Comparison of ENCODE assay signal across 1 cellular context in genomic region chr21:43925609-43926008, GRCh38.
TF ChIP-seq lines count a peak whose summit lies in the region.

No MANE protein-coding gene starts in this region.

TF ChIP-seq in GM12878, 131 proteins besides CTCF, POLR2A, EP300 and RAD21:
- TF ChIP-seq, protein P1, sequence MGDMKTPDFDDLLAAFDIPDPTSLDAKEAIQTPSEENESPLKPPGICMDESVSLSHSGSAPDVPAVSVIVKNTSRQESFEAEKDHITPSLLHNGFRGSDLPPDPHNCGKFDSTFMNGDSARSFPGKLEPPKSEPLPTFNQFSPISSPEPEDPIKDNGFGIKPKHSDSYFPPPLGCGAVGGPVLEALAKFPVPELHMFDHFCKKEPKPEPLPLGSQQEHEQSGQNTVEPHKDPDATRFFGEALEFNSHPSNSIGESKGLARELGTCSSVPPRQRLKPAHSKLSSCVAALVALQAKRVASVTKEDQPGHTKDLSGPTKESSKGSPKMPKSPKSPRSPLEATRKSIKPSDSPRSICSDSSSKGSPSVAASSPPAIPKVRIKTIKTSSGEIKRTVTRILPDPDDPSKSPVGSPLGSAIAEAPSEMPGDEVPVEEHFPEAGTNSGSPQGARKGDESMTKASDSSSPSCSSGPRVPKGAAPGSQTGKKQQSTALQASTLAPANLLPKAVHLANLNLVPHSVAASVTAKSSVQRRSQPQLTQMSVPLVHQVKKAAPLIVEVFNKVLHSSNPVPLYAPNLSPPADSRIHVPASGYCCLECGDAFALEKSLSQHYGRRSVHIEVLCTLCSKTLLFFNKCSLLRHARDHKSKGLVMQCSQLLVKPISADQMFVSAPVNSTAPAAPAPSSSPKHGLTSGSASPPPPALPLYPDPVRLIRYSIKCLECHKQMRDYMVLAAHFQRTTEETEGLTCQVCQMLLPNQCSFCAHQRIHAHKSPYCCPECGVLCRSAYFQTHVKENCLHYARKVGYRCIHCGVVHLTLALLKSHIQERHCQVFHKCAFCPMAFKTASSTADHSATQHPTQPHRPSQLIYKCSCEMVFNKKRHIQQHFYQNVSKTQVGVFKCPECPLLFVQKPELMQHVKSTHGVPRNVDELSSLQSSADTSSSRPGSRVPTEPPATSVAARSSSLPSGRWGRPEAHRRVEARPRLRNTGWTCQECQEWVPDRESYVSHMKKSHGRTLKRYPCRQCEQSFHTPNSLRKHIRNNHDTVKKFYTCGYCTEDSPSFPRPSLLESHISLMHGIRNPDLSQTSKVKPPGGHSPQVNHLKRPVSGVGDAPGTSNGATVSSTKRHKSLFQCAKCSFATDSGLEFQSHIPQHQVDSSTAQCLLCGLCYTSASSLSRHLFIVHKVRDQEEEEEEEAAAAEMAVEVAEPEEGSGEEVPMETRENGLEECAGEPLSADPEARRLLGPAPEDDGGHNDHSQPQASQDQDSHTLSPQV (IDR thresholded peaks at IDR 0.05): no peak
- no peak for TF ChIP-seq EED (IDR thresholded peaks at IDR 0.05; ENCODE audit: low read depth)
- TF ChIP-seq POLR2AphosphoS5 (IDR thresholded peaks at IDR 0.05; ENCODE audit: low read length): no peak
- TF ChIP-seq BRCA1 (IDR thresholded peaks at IDR 0.05; ENCODE audit: low read depth, low read length): no peak
- TF ChIP-seq, protein P2, sequence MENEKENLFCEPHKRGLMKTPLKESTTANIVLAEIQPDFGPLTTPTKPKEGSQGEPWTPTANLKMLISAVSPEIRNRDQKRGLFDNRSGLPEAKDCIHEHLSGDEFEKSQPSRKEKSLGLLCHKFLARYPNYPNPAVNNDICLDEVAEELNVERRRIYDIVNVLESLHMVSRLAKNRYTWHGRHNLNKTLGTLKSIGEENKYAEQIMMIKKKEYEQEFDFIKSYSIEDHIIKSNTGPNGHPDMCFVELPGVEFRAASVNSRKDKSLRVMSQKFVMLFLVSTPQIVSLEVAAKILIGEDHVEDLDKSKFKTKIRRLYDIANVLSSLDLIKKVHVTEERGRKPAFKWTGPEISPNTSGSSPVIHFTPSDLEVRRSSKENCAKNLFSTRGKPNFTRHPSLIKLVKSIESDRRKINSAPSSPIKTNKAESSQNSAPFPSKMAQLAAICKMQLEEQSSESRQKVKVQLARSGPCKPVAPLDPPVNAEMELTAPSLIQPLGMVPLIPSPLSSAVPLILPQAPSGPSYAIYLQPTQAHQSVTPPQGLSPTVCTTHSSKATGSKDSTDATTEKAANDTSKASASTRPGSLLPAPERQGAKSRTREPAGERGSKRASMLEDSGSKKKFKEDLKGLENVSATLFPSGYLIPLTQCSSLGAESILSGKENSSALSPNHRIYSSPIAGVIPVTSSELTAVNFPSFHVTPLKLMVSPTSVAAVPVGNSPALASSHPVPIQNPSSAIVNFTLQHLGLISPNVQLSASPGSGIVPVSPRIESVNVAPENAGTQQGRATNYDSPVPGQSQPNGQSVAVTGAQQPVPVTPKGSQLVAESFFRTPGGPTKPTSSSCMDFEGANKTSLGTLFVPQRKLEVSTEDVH (IDR thresholded peaks at IDR 0.05; ENCODE audit: low read depth, partially characterized antibody): no peak
- TF ChIP-seq, protein P3, sequence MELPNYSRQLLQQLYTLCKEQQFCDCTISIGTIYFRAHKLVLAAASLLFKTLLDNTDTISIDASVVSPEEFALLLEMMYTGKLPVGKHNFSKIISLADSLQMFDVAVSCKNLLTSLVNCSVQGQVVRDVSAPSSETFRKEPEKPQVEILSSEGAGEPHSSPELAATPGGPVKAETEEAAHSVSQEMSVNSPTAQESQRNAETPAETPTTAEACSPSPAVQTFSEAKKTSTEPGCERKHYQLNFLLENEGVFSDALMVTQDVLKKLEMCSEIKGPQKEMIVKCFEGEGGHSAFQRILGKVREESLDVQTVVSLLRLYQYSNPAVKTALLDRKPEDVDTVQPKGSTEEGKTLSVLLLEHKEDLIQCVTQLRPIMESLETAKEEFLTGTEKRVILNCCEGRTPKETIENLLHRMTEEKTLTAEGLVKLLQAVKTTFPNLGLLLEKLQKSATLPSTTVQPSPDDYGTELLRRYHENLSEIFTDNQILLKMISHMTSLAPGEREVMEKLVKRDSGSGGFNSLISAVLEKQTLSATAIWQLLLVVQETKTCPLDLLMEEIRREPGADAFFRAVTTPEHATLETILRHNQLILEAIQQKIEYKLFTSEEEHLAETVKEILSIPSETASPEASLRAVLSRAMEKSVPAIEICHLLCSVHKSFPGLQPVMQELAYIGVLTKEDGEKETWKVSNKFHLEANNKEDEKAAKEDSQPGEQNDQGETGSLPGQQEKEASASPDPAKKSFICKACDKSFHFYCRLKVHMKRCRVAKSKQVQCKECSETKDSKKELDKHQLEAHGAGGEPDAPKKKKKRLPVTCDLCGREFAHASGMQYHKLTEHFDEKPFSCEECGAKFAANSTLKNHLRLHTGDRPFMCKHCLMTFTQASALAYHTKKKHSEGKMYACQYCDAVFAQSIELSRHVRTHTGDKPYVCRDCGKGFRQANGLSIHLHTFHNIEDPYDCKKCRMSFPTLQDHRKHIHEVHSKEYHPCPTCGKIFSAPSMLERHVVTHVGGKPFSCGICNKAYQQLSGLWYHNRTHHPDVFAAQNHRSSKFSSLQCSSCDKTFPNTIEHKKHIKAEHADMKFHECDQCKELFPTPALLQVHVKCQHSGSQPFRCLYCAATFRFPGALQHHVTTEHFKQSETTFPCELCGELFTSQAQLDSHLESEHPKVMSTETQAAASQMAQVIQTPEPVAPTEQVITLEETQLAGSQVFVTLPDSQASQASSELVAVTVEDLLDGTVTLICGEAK (IDR thresholded peaks at IDR 0.05; ENCODE audit: borderline replicate concordance): no peak
- no peak for TF ChIP-seq TCF7 (IDR thresholded peaks at IDR 0.05; ENCODE audit: borderline replicate concordance)
- TF ChIP-seq DPF2 (IDR thresholded peaks at IDR 0.05): no peak
- TF ChIP-seq BCLAF1 (IDR thresholded peaks at IDR 0.05): no peak
- TF ChIP-seq, protein P4, sequence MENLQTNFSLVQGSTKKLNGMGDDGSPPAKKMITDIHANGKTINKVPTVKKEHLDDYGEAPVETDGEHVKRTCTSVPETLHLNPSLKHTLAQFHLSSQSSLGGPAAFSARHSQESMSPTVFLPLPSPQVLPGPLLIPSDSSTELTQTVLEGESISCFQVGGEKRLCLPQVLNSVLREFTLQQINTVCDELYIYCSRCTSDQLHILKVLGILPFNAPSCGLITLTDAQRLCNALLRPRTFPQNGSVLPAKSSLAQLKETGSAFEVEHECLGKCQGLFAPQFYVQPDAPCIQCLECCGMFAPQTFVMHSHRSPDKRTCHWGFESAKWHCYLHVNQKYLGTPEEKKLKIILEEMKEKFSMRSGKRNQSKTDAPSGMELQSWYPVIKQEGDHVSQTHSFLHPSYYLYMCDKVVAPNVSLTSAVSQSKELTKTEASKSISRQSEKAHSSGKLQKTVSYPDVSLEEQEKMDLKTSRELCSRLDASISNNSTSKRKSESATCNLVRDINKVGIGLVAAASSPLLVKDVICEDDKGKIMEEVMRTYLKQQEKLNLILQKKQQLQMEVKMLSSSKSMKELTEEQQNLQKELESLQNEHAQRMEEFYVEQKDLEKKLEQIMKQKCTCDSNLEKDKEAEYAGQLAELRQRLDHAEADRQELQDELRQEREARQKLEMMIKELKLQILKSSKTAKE (IDR thresholded peaks at IDR 0.05; ENCODE audit: low read depth, poor library complexity, severe bottlenecking): no peak
- TF ChIP-seq LARP7 (IDR thresholded peaks at IDR 0.05): no peak
- TF ChIP-seq ZBED1 (IDR thresholded peaks at IDR 0.05; ENCODE audit: borderline replicate concordance): no peak
- no peak for TF ChIP-seq MEF2A (IDR thresholded peaks at IDR 0.05; ENCODE audit: insufficient read depth, low read depth, low read length)
- no peak for TF ChIP-seq SMC3 (IDR thresholded peaks at IDR 0.05; ENCODE audit: borderline replicate concordance, low read length)
- TF ChIP-seq CEBPZ (IDR thresholded peaks at IDR 0.05; ENCODE audit: low read depth, low read length): no peak
- TF ChIP-seq ZSCAN29 (IDR thresholded peaks at IDR 0.05): no peak
- no peak for TF ChIP-seq KAT2A (conservative IDR thresholded peaks at IDR 0.05; ENCODE audit: control insufficient read depth, low read depth, low read length)
